8 cellular contexts compared by ENCODE assay signal in the genomic region with DNA sequence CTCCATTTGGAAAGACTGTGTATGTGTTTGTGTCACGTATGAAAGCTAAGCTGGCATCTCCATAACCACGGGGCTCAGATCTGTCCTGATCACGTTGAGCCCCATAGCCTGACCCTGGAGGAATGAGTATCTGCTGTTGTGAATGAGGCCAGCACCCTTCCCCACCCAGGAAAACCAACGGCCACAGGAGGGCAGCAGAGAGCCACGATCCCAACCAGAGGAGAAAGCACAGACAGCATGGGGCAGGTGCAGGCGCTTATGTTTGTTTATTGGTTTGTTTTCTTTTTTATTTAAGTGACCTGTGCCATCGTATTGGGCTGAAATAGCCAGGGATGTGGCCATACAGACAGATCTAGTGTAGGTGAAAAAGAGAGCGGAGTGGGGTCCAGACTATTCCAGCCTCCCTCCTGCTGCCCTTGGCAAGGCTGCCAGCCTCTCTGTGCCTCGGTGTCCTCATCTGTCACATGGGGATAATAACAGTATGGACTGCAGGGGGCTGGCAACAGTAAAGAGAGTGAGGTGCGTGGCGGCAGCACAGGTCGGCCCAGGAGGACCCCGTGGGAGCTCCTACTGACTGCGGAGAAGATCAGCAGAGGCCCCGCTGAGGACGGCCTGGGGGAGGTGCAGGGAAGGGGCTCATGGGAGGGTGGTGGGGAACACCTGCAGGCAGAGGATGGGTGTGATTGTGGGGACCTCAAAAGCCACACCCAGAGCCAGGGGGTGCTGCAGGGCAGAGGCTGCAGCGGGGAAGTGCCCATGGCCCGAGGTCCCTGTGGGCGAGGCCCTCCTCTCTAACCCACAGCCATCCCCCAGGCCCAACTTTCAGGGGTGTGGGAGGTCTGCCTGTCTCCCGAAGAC. TPM values are rescaled to one million over a fixed set of nuclear protein-coding genes. Genes with fewer than 3 reads are reported as not detected.
DNase-seq lines count a peak whose midpoint lies in the region; ATAC-seq and TF ChIP-seq lines count a peak whose summit lies in the region.

No MANE protein-coding gene starts in this region.

- ATAC-seq in GM18861 (IDR thresholded peaks at IDR 0.05; ENCODE audit: unreplicated experiment) (peak; percentile 44), HG03097 (IDR thresholded peaks at IDR 0.05; ENCODE audit: low FRiP score, unreplicated experiment) (peak; percentile 56), WTC11 (peak; percentile 62)

- no TSS peak for BruUV-seq in mammary epithelial cell (replicated peaks; lab: Mats Ljungman, UMichigan)

- H3K4me2 ChIP-seq in mammary epithelial cell (ENCODE audit: insufficient read depth, low read depth, low read length), result no peak overlapping the region

- in situ Hi-C loops in mammary epithelial cell (cut with MboI; ENCODE audit: low sequenced_read_pairs in 2 of 2), result loop anchor here (5.0 to 10.0 kb wide), 2 partner anchors 42 to 375 kb away; no protein-coding TSS in a partner anchor

- peak overlapping the region; percentile 92 for H3K27ac Mint-ChIP-seq in WTC11

- WGBS in mammary epithelial cell (ENCODE audit: low coverage, missing lambda C conversion rate), result 45% methylated on average over 17 of the region's 20 CpGs

- H3K4me1 ChIP-seq in ACC112 (ENCODE audit: control insufficient read depth, insufficient read depth, low read length, unreplicated experiment) (peaks cover 11% of the 10 kb centered on the region), mammary epithelial cell (ENCODE audit: insufficient read depth, low read length) (peaks cover 13% of the 10 kb centered on the region)

- no peak overlapping the region for H3K9ac ChIP-seq in mammary epithelial cell (ENCODE audit: insufficient read depth, low read length)

- H3K36me3 ChIP-seq in ACC112 (ENCODE audit: insufficient read depth, low read length), result no peaks in the 10 kb centered on the region
- H3K36me3 ChIP-seq in mammary epithelial cell (ENCODE audit: insufficient read depth, low read length), result no peaks in the 10 kb centered on the region
- no peaks in the 10 kb centered on the region for H3K36me3 ChIP-seq in kidney epithelial cell (ENCODE audit: control insufficient read depth, insufficient read depth, low read length)

- intact Hi-C loops in mammary epithelial cell (cut with micrococcal nuclease), result loop anchor here (1.0 to 10.0 kb wide), 6 partner anchors 23 to 375 kb away; partner anchors contain the start of gene TRIM41

- H3K27me3 Mint-ChIP-seq in WTC11 (ENCODE audit: low read depth), result peaks cover 52% of the 10 kb centered on the region

- peak overlapping the region; percentile 40 for H3K4me3 Mint-ChIP-seq in WTC11

- H4K20me1 ChIP-seq in mammary epithelial cell (ENCODE audit: insufficient read depth, low read length), result no peaks in the 10 kb centered on the region

- H3K36me3 Mint-ChIP-seq in WTC11, result no peaks in the 10 kb centered on the region

- H3K4me3 ChIP-seq in ACC112 (ENCODE audit: low read depth, low read length), result 0 out of 2 replicates have a peak overlapping the region, but pooled peaks have one; percentile 65
- no peak overlapping the region for H3K4me3 ChIP-seq in mammary epithelial cell (replicated peaks in 1 of 3; ENCODE audit: insufficient read depth in 1 of 3, low read depth in 2 of 3, low read length in 3 of 3)
- no peak overlapping the region for H3K4me3 ChIP-seq in kidney epithelial cell (ENCODE audit: low read depth, low read length)

- H3K79me2 ChIP-seq in ACC112 (ENCODE audit: control insufficient read depth, insufficient read depth, low read length, unreplicated experiment), result no peaks in the 10 kb centered on the region
- H3K79me2 ChIP-seq in mammary epithelial cell (ENCODE audit: insufficient read depth, low read length), result no peaks in the 10 kb centered on the region

- POLR2A ChIA-PET in WTC11 (lab: Charles Lee), result no interaction called here

- H3K27me3 ChIP-seq in ACC112 (ENCODE audit: insufficient read depth, low read length), result peaks cover 30% of the 10 kb centered on the region
- H3K27me3 ChIP-seq in mammary epithelial cell (ENCODE audit: insufficient read depth, low read length), result no peaks in the 10 kb centered on the region
- H3K27me3 ChIP-seq in kidney epithelial cell (ENCODE audit: control insufficient read depth, insufficient read depth, low read length), result peaks cover under 1% of the 10 kb centered on the region

- H2AFZ ChIP-seq in ACC112 (ENCODE audit: low read length, unreplicated experiment) (no peak overlapping the region), mammary epithelial cell (ENCODE audit: low read depth, low read length) (peak overlapping the region; percentile 80)

- dilution Hi-C loops in mammary epithelial cell (cut with HindIII; ENCODE audit: low sequenced_read_pairs), result no loop called here

- H3K4me1 Mint-ChIP-seq in WTC11, result peaks cover 19% of the 10 kb centered on the region

- CTCF ChIA-PET in WTC11 (lab: Charles Lee), result interaction anchor here (0.6 to 1.3 kb wide), 7 partner anchors 9 to 299 kb away, joined by 3 to 7 read pairs (median 4); no protein-coding TSS in a partner anchor
- CTCF ChIA-PET in mammary epithelial cell (lab: Charles Lee; ENCODE audit: low non-redundant PET), result no interaction called here

- peaks cover 8% of the 10 kb centered on the region for H3K9me3 Mint-ChIP-seq in WTC11

- peak; percentile 89 for DNase-seq in NCI-H2196 (lab: John Stamatoyannopoulos, UW; ENCODE audit: unreplicated experiment)
- peak; percentile 94 for DNase-seq in WTC11 (ENCODE audit: low spot score)
- peak; percentile 66 for DNase-seq in mammary epithelial cell
- no peak for DNase-seq in kidney epithelial cell (ENCODE audit: low read depth)
- DNase-seq in stimulated activated CD4-positive, alpha-beta T cell treated with anti-CD3 and anti-CD28 coated beads, Interleukin-2, amount 100 ng/mL, for 4 hours (ENCODE audit: low read depth), result peak; percentile 83

- TF ChIP-seq CTCF in WTC11 (IDR thresholded peaks at IDR 0.05) (peak; percentile 81), mammary epithelial cell (conservative IDR thresholded peaks at IDR 0.05 in 1 of 2, IDR thresholded peaks at IDR 0.05 in 1 of 2; ENCODE audit: extremely low read depth in 1 of 2, insufficient read depth in 1 of 2, low read depth in 1 of 2, low read length in 2 of 2) (peak; percentile 89 to 91), kidney epithelial cell (IDR thresholded peaks at IDR 0.05; ENCODE audit: insufficient read depth, low read length, poor library complexity, severe bottlenecking) (peak; percentile 95)

- peak overlapping the region; percentile 80 for H3K27ac ChIP-seq in ACC112 (ENCODE audit: low read depth, low read length)
- H3K27ac ChIP-seq in mammary epithelial cell (ENCODE audit: insufficient read depth, low read depth, low read length), result peak overlapping the region; percentile 44

- no peaks in the 10 kb centered on the region for H3K9me3 ChIP-seq in mammary epithelial cell (replicated peaks; ENCODE audit: insufficient read depth, low read length)

TF ChIP-seq in WTC11, 78 proteins besides CTCF, POLR2A, EP300 and RAD21:
- TF ChIP-seq ZNF423 (CRISPR knock-in tag; IDR thresholded peaks at IDR 0.05) (peak; percentile 26; the same call in 1 of the 2 replicates), GRHL2 (CRISPR knock-in tag; IDR thresholded peaks at IDR 0.05; ENCODE audit: insufficient replicate concordance, severe bottlenecking) (no peak), ZBTB21 (CRISPR knock-in tag; IDR thresholded peaks at IDR 0.05; ENCODE audit: borderline replicate concordance) (no peak), EMX1 (CRISPR knock-in tag; IDR thresholded peaks at IDR 0.05) (0 out of 2 replicates have a peak, but pooled peaks have one; percentile 55), FOXK1 (CRISPR knock-in tag; IDR thresholded peaks at IDR 0.05) (no peak), NFE2L1 (CRISPR knock-in tag; IDR thresholded peaks at IDR 0.05) (0 out of 2 replicates have a peak, but pooled peaks have one; percentile 32), GABPB1 (CRISPR knock-in tag; IDR thresholded peaks at IDR 0.05) (no peak)
- TF ChIP-seq, protein P1, sequence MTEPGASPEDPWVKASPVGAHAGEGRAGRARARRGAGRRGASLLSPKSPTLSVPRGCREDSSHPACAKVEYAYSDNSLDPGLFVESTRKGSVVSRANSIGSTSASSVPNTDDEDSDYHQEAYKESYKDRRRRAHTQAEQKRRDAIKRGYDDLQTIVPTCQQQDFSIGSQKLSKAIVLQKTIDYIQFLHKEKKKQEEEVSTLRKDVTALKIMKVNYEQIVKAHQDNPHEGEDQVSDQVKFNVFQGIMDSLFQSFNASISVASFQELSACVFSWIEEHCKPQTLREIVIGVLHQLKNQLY (CRISPR knock-in tag; IDR thresholded peaks at IDR 0.05), result no peak
- TF ChIP-seq, protein P2, sequence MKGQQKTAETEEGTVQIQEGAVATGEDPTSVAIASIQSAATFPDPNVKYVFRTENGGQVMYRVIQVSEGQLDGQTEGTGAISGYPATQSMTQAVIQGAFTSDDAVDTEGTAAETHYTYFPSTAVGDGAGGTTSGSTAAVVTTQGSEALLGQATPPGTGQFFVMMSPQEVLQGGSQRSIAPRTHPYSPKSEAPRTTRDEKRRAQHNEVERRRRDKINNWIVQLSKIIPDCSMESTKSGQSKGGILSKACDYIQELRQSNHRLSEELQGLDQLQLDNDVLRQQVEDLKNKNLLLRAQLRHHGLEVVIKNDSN (CRISPR knock-in tag; IDR thresholded peaks at IDR 0.05), result no peak
- TF ChIP-seq, protein P3, sequence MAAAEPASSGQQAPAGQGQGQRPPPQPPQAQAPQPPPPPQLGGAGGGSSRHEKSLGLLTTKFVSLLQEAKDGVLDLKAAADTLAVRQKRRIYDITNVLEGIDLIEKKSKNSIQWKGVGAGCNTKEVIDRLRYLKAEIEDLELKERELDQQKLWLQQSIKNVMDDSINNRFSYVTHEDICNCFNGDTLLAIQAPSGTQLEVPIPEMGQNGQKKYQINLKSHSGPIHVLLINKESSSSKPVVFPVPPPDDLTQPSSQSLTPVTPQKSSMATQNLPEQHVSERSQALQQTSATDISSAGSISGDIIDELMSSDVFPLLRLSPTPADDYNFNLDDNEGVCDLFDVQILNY (CRISPR knock-in tag; IDR thresholded peaks at IDR 0.05), result no peak
TF ChIP-seq in WTC11: peak in this region for 3.

RNA-seq across cellular contexts. Expression of gene OR2V2, which starts 12.1 kb away (rescaled TPM):
- total RNA-seq in WTC11 (2021), result not detected in 3 replicates
- total RNA-seq in mammary epithelial cell, result not detected
- not detected for polyA plus RNA-seq in mammary epithelial cell
- polyA minus RNA-seq in mammary epithelial cell, result not detected
- total RNA-seq in kidney epithelial cell, result not detected in 2 replicates

RNA-seq across cellular contexts. Expression of gene OR2V1, which starts 28.5 kb away (rescaled TPM):
- total RNA-seq in WTC11 (2021), result not detected in 3 replicates
- total RNA-seq in mammary epithelial cell, result not detected
- polyA plus RNA-seq in mammary epithelial cell, result not detected
- polyA minus RNA-seq in mammary epithelial cell, result not detected
- not detected in 2 replicates for total RNA-seq in kidney epithelial cell

RNA-seq across cellular contexts. Expression of gene TRIM7, which starts 45.5 kb away (rescaled TPM):
- total RNA-seq in WTC11 (2021) (0.64 to 1.4 TPM (median 0.98 TPM) in 3 replicates), mammary epithelial cell (10 to 100 TPM in 1 of 2 donors, 1 to 10 TPM in 1; 6.3 to 31.4 TPM), kidney epithelial cell (2.9 and 4.4 TPM in 2 replicates)
- 18.8 TPM for polyA plus RNA-seq in mammary epithelial cell
- polyA minus RNA-seq in mammary epithelial cell, result 6.6 TPM
